In genomic region chr17:46027326-46028325, GRCh38 we compare ENCODE assay signal across 12 cellular contexts. TPM values are rescaled to one million over a fixed set of nuclear protein-coding genes. Genes with fewer than 3 reads are reported as not detected.
A peak's percentile ranks its signal among the peaks of the same experiment; 100 is the strongest.
DNase-seq lines count a peak whose midpoint lies in the region; ATAC-seq, FAIRE-seq and TF ChIP-seq lines count a peak whose summit lies in the region.
"Had no signal": no experiment of that assay in that cellular context is flagged by ENCODE, and none has a peak within 500 bp of the region (broad histone marks: within the 10 kb centered on the region; RNA-seq: fewer than 3 reads in every experiment).

No MANE protein-coding gene starts in this region.

- H3K36me3 ChIP-seq in BLaER1 = peaks cover 41% of the 10 kb centered on the region

- H3K4me1 Mint-ChIP-seq in activated B cell treated with CpG ODN at 0.5 μM for 24 hours = peaks cover 68% of the 10 kb centered on the region

- H3K4me3 Mint-ChIP-seq in activated B cell treated with CpG ODN at 0.5 μM for 24 hours = peak overlapping the region; percentile 20

- peaks cover 2% of the 10 kb centered on the region for H3K9me3 Mint-ChIP-seq in activated B cell treated with CpG ODN at 0.5 μM for 24 hours

- no peak overlapping the region for H3K4me3 ChIP-seq in BLaER1
- H3K4me3 ChIP-seq in foreskin fibroblast (ENCODE audit: low read depth in 1 of 2, low read length in 2 of 2) = no peak overlapping the region
- H3K4me3 ChIP-seq: tibial nerve had no signal

- peak overlapping the region; percentile 22; the same call in 1 of the 2 replicates for H3K9ac ChIP-seq in BLaER1

- intact Hi-C loops in activated B cell treated with CpG ODN at 0.5 μM for 24 hours (cut with micrococcal nuclease) = loop anchor here (2.0 kb wide), 1 partner anchor 25 kb away; no protein-coding TSS in a partner anchor

- TF ChIP-seq CTCF in activated B cell treated with CpG ODN at 0.5 μM for 24 hours (IDR thresholded peaks at IDR 0.05) (no peak), foreskin fibroblast (IDR thresholded peaks at IDR 0.05; ENCODE audit: low read depth, low read length) (no peak)

- peaks cover 70% of the 10 kb centered on the region for H3K4me1 ChIP-seq in BLaER1

- DNase-seq in GM12892 (ENCODE audit: insufficient read length) = no peak
- DNase-seq in activated B cell treated with CpG ODN at 0.5 μM for 24 hours = no peak
- no peak for DNase-seq in foreskin fibroblast
- no peak for DNase-seq in SHP77 treated with DMSO at 0.1 percent for 48 hours (lab: John Stamatoyannopoulos, UW)
- DNase-seq: activated T-cell treated with anti-CD3 and anti-CD28 coated beads, Interleukin-2, amount 50 U/mL, for 48 hours; stimulated activated CD4-positive, alpha-beta T cell treated with anti-CD3 and anti-CD28 coated beads, Interleukin-4, amount 100 ng/mL, for 4 hours had no signal

- peaks cover 75% of the 10 kb centered on the region for H4K20me1 ChIP-seq in BLaER1

- peaks cover 39% of the 10 kb centered on the region for H3K36me3 Mint-ChIP-seq in activated B cell treated with CpG ODN at 0.5 μM for 24 hours (ENCODE audit: low read depth)

- peak overlapping the region; percentile 78 for H3K4me2 ChIP-seq in BLaER1

- peak overlapping the region; percentile 80 for H3K27ac ChIP-seq in BLaER1
- peak overlapping the region; percentile 8 for H3K27ac ChIP-seq in layer of hippocampus (ENCODE audit: low read depth, low read length)

- no peak for FAIRE-seq in GM12892 (lab: Jason Lieb, UNC)
- FAIRE-seq: endometrium had no signal

- 0 out of 2 replicates have a peak, but pooled peaks have one; percentile 1 for TF ChIP-seq POLR2A in GM12892 (IDR thresholded peaks at IDR 0.05; ENCODE audit: low read depth, low read length)

- H3K9me3 ChIP-seq in BLaER1 = no peaks in the 10 kb centered on the region
- H3K9me3 ChIP-seq: tibial nerve had no signal

- CTCF ChIA-PET in activated B cell treated with CpG ODN at 0.5 μM for 24 hours (lab: Charles Lee) = interaction anchor here (0.9 to 2.1 kb wide), 2 partner anchors 10 to 17 kb away, joined by 3 to 14 read pairs; no protein-coding TSS in a partner anchor

- H3K27me3 Mint-ChIP-seq in activated B cell treated with CpG ODN at 0.5 μM for 24 hours = no peaks in the 10 kb centered on the region

- POLR2A ChIA-PET in activated B cell treated with CpG ODN at 0.5 μM for 24 hours (lab: Charles Lee) = interaction anchor here (2.3 kb wide), 1 partner anchor 8 kb away, joined by 12 read pairs; no protein-coding TSS in a partner anchor

- ATAC-seq in activated B cell treated with CpG ODN at 0.5 μM for 24 hours (ENCODE audit: low read depth) = no peak
- ATAC-seq in HG03039 (IDR thresholded peaks at IDR 0.05; ENCODE audit: unreplicated experiment) = no peak
- ATAC-seq in HG02840 (IDR thresholded peaks at IDR 0.05; ENCODE audit: low FRiP score, unreplicated experiment) = no peak

- peak overlapping the region; percentile 86 for H3K27ac Mint-ChIP-seq in activated B cell treated with CpG ODN at 0.5 μM for 24 hours

- H3K27me3 ChIP-seq in BLaER1 = no peaks in the 10 kb centered on the region
- H3K27me3 ChIP-seq in layer of hippocampus (ENCODE audit: control insufficient read depth, insufficient read depth, low read length) = no peaks in the 10 kb centered on the region
- H3K27me3 ChIP-seq: tibial nerve had no signal

RNA-seq across cellular contexts. Expression of gene STH, which starts 28.6 kb away (rescaled TPM):
- not detected for polyA plus RNA-seq in GM12892 (2012; ENCODE audit: missing spikeins)
- not detected in 2 replicates for total RNA-seq in activated B cell treated with CpG ODN at 0.5 μM for 24 hours
- total RNA-seq: tibial nerve had no signal
